ENCODE assay signal across 21 cellular contexts in the genomic region with DNA sequence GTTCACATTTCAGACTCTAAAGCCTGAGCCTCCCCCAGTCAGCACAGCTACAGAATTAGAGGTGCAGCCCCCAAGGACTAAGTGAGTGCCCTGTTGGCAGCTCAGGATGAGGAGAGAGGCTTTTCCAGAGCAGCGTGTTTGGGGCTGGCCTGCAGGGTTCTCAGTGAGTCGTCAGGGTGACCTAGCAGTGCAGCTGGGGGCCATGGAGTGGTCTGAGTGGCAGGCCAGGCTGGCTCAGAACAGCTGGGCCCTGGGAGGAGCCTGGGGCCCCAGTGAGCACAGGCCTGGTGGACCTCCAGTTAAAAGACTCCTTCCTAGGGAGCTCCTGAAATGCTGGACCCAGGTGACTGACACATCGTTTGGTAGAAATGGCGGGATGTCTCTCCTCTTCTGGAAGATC.
DNase-seq lines count a peak whose midpoint lies in the region; ATAC-seq, FAIRE-seq and TF ChIP-seq lines count a peak whose summit lies in the region.
"Had no signal": no experiment of that assay in that cellular context is flagged by ENCODE, and none has a peak within 500 bp of the region (broad histone marks: within the 10 kb centered on the region; RNA-seq: fewer than 3 reads in every experiment).

No MANE protein-coding gene starts in this region.

- no peak overlapping the region for H3K27ac ChIP-seq in left ventricle myocardium inferior (replicated peaks)
- no peak overlapping the region for H3K27ac ChIP-seq in mesendoderm (ENCODE audit: low read depth, low read length)
- H3K27ac ChIP-seq: A549, BLaER1 had no signal

- no peak overlapping the region for H3K4me3 Mint-ChIP-seq in WTC11
- H3K4me3 Mint-ChIP-seq: CD4-positive, alpha-beta memory T cell had no signal

- CTCF ChIA-PET in WTC11 (lab: Charles Lee): interaction anchor here (0.9 to 1.7 kb wide), 4 partner anchors 9 to 125 kb away, joined by 3 to 8 read pairs (median 3); partner anchors contain the start of gene SEMA5B

- H2BK5ac ChIP-seq in mesendoderm (ENCODE audit: low read length): no peak overlapping the region

- H3K4me3 ChIP-seq in left ventricle myocardium inferior: no peak overlapping the region
- no peak overlapping the region for H3K4me3 ChIP-seq in mesendoderm (ENCODE audit: low read length)
- H3K4me3 ChIP-seq: A549, BLaER1 had no signal

- no peaks in the 10 kb centered on the region for H3K79me2 ChIP-seq in mesendoderm (ENCODE audit: control insufficient read depth, insufficient read depth, low read length)

- H3K56ac ChIP-seq in mesendoderm (ENCODE audit: low read length): no peak overlapping the region

- FAIRE-seq in urothelium cell line (lab: Jason Lieb, UNC): no peak
- FAIRE-seq: A549 had no signal

- H3K36me3 Mint-ChIP-seq in WTC11: no peaks in the 10 kb centered on the region
- H3K36me3 Mint-ChIP-seq: CD4-positive, alpha-beta memory T cell had no signal

- in situ Hi-C loops in KBM-7 (cut with MboI; ENCODE audit: low pct_unique_long_range_greater_than_20kb, low sequenced_read_pairs): no loop called here

- H4K5ac ChIP-seq in mesendoderm (ENCODE audit: low read length): no peak overlapping the region

- intact Hi-C loops in cardiac septum (cut with DNase I): no loop called here
- intact Hi-C loops in left ventricle myocardium inferior (cut with micrococcal nuclease): no loop called here

- no peak overlapping the region for H2BK120ac ChIP-seq in mesendoderm (ENCODE audit: low read depth, low read length)

- H2AK5ac ChIP-seq in mesendoderm (ENCODE audit: low read length): no peak overlapping the region

- H3K4me1 ChIP-seq in left ventricle myocardium inferior (peaks cover 6% of the 10 kb centered on the region), mesendoderm (ENCODE audit: control insufficient read depth, low read depth, low read length) (no peaks in the 10 kb centered on the region)
- H3K4me1 ChIP-seq: BLaER1 had no signal

- no CpG with 5 or more reads among the region's 4 CpGs for WGBS in mesendoderm (ENCODE audit: extremely low coverage, insufficient coverage, low lambda C conversion rate)

- H4K8ac ChIP-seq in mesendoderm (ENCODE audit: low read depth, low read length): no peak overlapping the region

- no peak overlapping the region for H3K27ac Mint-ChIP-seq in WTC11
- H3K27ac Mint-ChIP-seq: CD4-positive, alpha-beta memory T cell had no signal

- H3K27me3 Mint-ChIP-seq in WTC11 (ENCODE audit: low read depth): no peaks in the 10 kb centered on the region

- DNase-seq in cardiac septum (ENCODE audit: low spot score): peak; percentile 19
- DNase-seq in left ventricle myocardium inferior: no peak
- DNase-seq in WTC11 (ENCODE audit: low spot score): no peak
- DNase-seq in mesendoderm: peak; percentile 39
- peak; percentile 8 for DNase-seq in urothelium cell line (ENCODE audit: low spot score)
- DNase-seq in A172 (ENCODE audit: low spot score): no peak
- DNase-seq in KBM-7: no peak
- DNase-seq: Calu3; CD4-positive, alpha-beta memory T cell; DMS79; HCEC 1CT; MV-4-11; NCI-H1417; NCI-H187; NCI-H226; NCI-H82; OCI-M1; SHP77 had no signal

- H3K9me3 Mint-ChIP-seq in WTC11: no peaks in the 10 kb centered on the region

- H3K27me3 ChIP-seq in left ventricle myocardium inferior (ENCODE audit: low read depth): no peaks in the 10 kb centered on the region
- no peaks in the 10 kb centered on the region for H3K27me3 ChIP-seq in mesendoderm (ENCODE audit: insufficient read depth, low read length, poor library complexity)
- H3K27me3 ChIP-seq: BLaER1 had no signal

- H3K9ac ChIP-seq in mesendoderm (ENCODE audit: low read length): no peak overlapping the region
- H3K9ac ChIP-seq: BLaER1 had no signal

- H3K36me3 ChIP-seq in left ventricle myocardium inferior: no peaks in the 10 kb centered on the region
- no peaks in the 10 kb centered on the region for H3K36me3 ChIP-seq in mesendoderm (ENCODE audit: control insufficient read depth, insufficient read depth, low read length)
- H3K36me3 ChIP-seq: BLaER1 had no signal

- ATAC-seq in WTC11: peak; percentile 89
- no peak for ATAC-seq in GM21390 (IDR thresholded peaks at IDR 0.05; ENCODE audit: unreplicated experiment)

- no peak overlapping the region for H3K23ac ChIP-seq in mesendoderm (ENCODE audit: low read length)

- H3K18ac ChIP-seq in mesendoderm (ENCODE audit: low read length): no peak overlapping the region

- H3K4ac ChIP-seq in mesendoderm (ENCODE audit: low read depth, low read length): no peak overlapping the region

- peaks cover 15% of the 10 kb centered on the region for H3K4me1 Mint-ChIP-seq in WTC11
- H3K4me1 Mint-ChIP-seq: CD4-positive, alpha-beta memory T cell had no signal

- TF ChIP-seq CTCF in left ventricle myocardium inferior (IDR thresholded peaks at IDR 0.05; ENCODE audit: borderline replicate concordance) (no peak), WTC11 (IDR thresholded peaks at IDR 0.05) (no peak)

- H2BK15ac ChIP-seq in mesendoderm (replicated peaks; ENCODE audit: low read depth): no peak overlapping the region

- POLR2A ChIA-PET in WTC11 (lab: Charles Lee): no interaction called here

- peaks cover 6% of the 10 kb centered on the region for H3K9me3 ChIP-seq in left ventricle myocardium inferior (replicated peaks)

- H3K79me1 ChIP-seq in mesendoderm (ENCODE audit: low read length): no peaks in the 10 kb centered on the region

- no peak overlapping the region for H3K4me2 ChIP-seq in mesendoderm (ENCODE audit: low read length)
- H3K4me2 ChIP-seq: A549, BLaER1 had no signal

TF ChIP-seq in WTC11, 78 proteins besides CTCF, POLR2A, EP300 and RAD21:
- no peak for TF ChIP-seq CREB1 (CRISPR knock-in tag; IDR thresholded peaks at IDR 0.05)
- no peak for TF ChIP-seq NFYB (CRISPR knock-in tag; conservative IDR thresholded peaks at IDR 0.05; ENCODE audit: low read depth)

Comparison
In these comparisons a context has a peak if more than half of its experiments do, and no peak if none do; other contexts are left out.
1. DNase-seq: peak in cardiac septum (single experiment), mesendoderm (single experiment) and urothelium cell line (single experiment); none in left ventricle myocardium inferior (single experiment), WTC11 (single experiment), A172 (single experiment) and KBM-7 (single experiment).